ENCODE assay signal across 19 cellular contexts in genomic region chr5:133902521-133903118, GRCh38.
A peak's percentile ranks its signal among the peaks of the same experiment; 100 is the strongest.
DNase-seq lines count a peak whose midpoint lies in the region; ATAC-seq and FAIRE-seq lines count a peak whose summit lies in the region.
"Had no signal": no experiment of that assay in that cellular context is flagged by ENCODE, and none has a peak within 500 bp of the region (broad histone marks: within the 10 kb centered on the region; RNA-seq: fewer than 3 reads in every experiment).

No MANE protein-coding gene starts in this region.

- no peak for FAIRE-seq in small intestine (lab: Jason Lieb, UNC)
- FAIRE-seq: GM12892 had no signal

- H3K4me1 Mint-ChIP-seq in stimulated activated memory B cell treated with anti-CD40 and anti-IgM and Interleukin-4, amounts not matched to agents 10 μg/mL and 1 μg/mL and 100 μg/mL, for 72 hours: peaks cover 13% of the 10 kb centered on the region

- H3K9me3 Mint-ChIP-seq in stimulated activated memory B cell treated with anti-CD40 and anti-IgM and Interleukin-4, amounts not matched to agents 10 μg/mL and 1 μg/mL and 100 μg/mL, for 72 hours: no peaks in the 10 kb centered on the region
- H3K9me3 Mint-ChIP-seq: CD4-positive, alpha-beta T cell had no signal

- DNase-seq in NCI-H82 (lab: John Stamatoyannopoulos, UW) (peak; percentile 71), NCI-H82 treated with DMSO at 0.1 percent for 48 hours (lab: John Stamatoyannopoulos, UW; ENCODE audit: unreplicated experiment) (no peak), NCI-H524 (lab: John Stamatoyannopoulos, UW) (peak; percentile 89 to 93), cerebellar cortex (ENCODE audit: low spot score) (peak; percentile 28), small intestine (peak; percentile 26)
- DNase-seq in activated naive CD4-positive, alpha-beta T cell treated with Interleukin-2 at 50 U/mL for 16 hours: no peak
- no peak for DNase-seq in activated CD4-positive, alpha-beta T cell treated with anti-CD3 and anti-CD28 coated beads, Interleukin-2, amount 50 U/mL, for 4 hours
- DNase-seq: Caco-2; CD4-positive, alpha-beta T cell; EL; KBM-7; NCI-H1105 treated with DMSO at 0.1 percent for 48 hours; NCI-H187; NCI-H748 treated with DMSO at 0.1 percent for 48 hours; RPMI8226; SIG-M5 had no signal

- H3K27me3 Mint-ChIP-seq in stimulated activated memory B cell treated with anti-CD40 and anti-IgM and Interleukin-4, amounts not matched to agents 10 μg/mL and 1 μg/mL and 100 μg/mL, for 72 hours: no peaks in the 10 kb centered on the region
- H3K27me3 Mint-ChIP-seq: B cell; CD4-positive, alpha-beta T cell had no signal

- no peaks in the 10 kb centered on the region for H3K36me3 Mint-ChIP-seq in stimulated activated memory B cell treated with anti-CD40 and anti-IgM and Interleukin-4, amounts not matched to agents 10 μg/mL and 1 μg/mL and 100 μg/mL, for 72 hours

- no peak overlapping the region for H3K4me3 Mint-ChIP-seq in stimulated activated memory B cell treated with anti-CD40 and anti-IgM and Interleukin-4, amounts not matched to agents 10 μg/mL and 1 μg/mL and 100 μg/mL, for 72 hours
- H3K4me3 Mint-ChIP-seq: B cell; CD4-positive, alpha-beta T cell had no signal

- no peaks in the 10 kb centered on the region for H3K27me3 ChIP-seq in small intestine (ENCODE audit: control insufficient read depth in 2 of 2, insufficient read depth in 2 of 2, low read length in 2 of 2)

- no peaks in the 10 kb centered on the region for H3K9me3 ChIP-seq in small intestine (ENCODE audit: control insufficient read depth, low read depth)
- H3K9me3 ChIP-seq: Caco-2 had no signal

- no peak for ATAC-seq in stimulated activated memory B cell treated with anti-CD40 and anti-IgM and Interleukin-4, amounts not matched to agents 10 μg/mL and 1 μg/mL and 100 μg/mL, for 72 hours

- H3K4me3 ChIP-seq in small intestine (ENCODE audit: low read depth in 1 of 2, low read length in 2 of 2): no peak overlapping the region

- no peak overlapping the region for H3K27ac Mint-ChIP-seq in stimulated activated memory B cell treated with anti-CD40 and anti-IgM and Interleukin-4, amounts not matched to agents 10 μg/mL and 1 μg/mL and 100 μg/mL, for 72 hours
- H3K27ac Mint-ChIP-seq: B cell; CD4-positive, alpha-beta T cell had no signal

- 78 to 87% (median 80%) methylated on average over 10 to 11 of the region's 11 CpGs for WGBS in small intestine, 3 donors

- H3K27ac ChIP-seq in small intestine (ENCODE audit: low read depth in 1 of 2, low read length in 1 of 2): no peak overlapping the region

- no peaks in the 10 kb centered on the region for H3K36me3 ChIP-seq in small intestine (ENCODE audit: control insufficient read depth in 2 of 2, insufficient read depth in 2 of 2, low read length in 2 of 2)

- no peaks in the 10 kb centered on the region for H3K4me1 ChIP-seq in small intestine (ENCODE audit: control insufficient read depth in 2 of 2, insufficient read depth in 1 of 2, low read depth in 1 of 2, low read length in 1 of 2)
- H3K4me1 ChIP-seq: Caco-2 had no signal

Comparison
In these comparisons a context has a peak if more than half of its experiments do, and no peak if none do; other contexts are left out.
1. DNase-seq: peak in NCI-H82 (single experiment), NCI-H524 (2 of 2), cerebellar cortex (single experiment) and small intestine (single experiment); none in NCI-H82 treated with DMSO at 0.1 percent for 48 hours (single experiment), activated naive CD4-positive, alpha-beta T cell treated with Interleukin-2 at 50 U/mL for 16 hours (single experiment) and activated CD4-positive, alpha-beta T cell treated with anti-CD3 and anti-CD28 coated beads, Interleukin-2, amount 50 U/mL, for 4 hours (0 of 2).